ENCODE assay signal across 14 cellular contexts in the genomic region with DNA sequence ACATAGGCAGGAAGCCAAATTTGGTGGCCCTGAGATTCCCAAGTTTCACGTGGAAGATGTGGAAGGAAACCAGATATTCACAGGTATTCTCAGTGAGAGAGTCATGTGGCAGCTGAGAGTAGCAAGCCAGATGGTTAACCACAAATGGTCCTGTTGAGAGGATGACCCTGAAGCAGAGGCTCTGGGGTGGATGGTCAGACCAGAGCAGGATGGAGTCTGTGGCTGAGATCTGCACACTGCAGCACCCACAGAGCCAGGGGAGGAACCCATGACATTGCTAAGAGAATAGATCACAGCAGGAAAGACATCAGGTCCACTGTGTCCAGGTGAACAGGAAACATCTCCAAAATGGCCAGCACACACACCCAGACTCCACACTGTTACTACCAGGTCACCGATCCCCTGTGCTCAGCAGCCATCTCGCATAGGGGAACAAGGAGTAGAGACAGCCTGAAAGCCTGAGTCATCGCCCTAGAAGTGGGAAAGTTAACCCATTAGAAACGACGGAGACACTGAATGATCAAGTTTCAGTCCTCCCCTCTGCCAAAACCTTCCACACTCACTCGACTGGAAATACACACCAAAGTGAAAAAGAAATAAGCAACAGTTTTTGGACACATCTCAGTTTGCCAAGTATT.
DNase-seq lines count a peak whose midpoint lies in the region; TF ChIP-seq lines count a peak whose summit lies in the region.
"Had no signal": no experiment of that assay in that cellular context is flagged by ENCODE, and none has a peak within 500 bp of the region (broad histone marks: within the 10 kb centered on the region; RNA-seq: fewer than 3 reads in every experiment).

No MANE protein-coding gene starts in this region.

- H3K27ac Mint-ChIP-seq in neural progenitor cell = no peak overlapping the region
- H3K27ac Mint-ChIP-seq: activated naive CD8-positive, alpha-beta T cell treated with anti-CD3 and anti-CD28 coated beads, Interleukin-2, amount 50 U/mL, for 24 hours had no signal

- H2AFZ ChIP-seq in neural progenitor cell (replicated peaks) = peak overlapping the region; percentile 26

- no peak overlapping the region for H3K4me3 Mint-ChIP-seq in neural progenitor cell
- H3K4me3 Mint-ChIP-seq: activated naive CD8-positive, alpha-beta T cell treated with anti-CD3 and anti-CD28 coated beads, Interleukin-2, amount 50 U/mL, for 24 hours had no signal

- TF ChIP-seq EP300 in tibial nerve (IDR thresholded peaks at IDR 0.05) = no peak

- TF ChIP-seq CTCF in neural progenitor cell (IDR thresholded peaks at IDR 0.05) = no peak
- TF ChIP-seq CTCF in tibial nerve (IDR thresholded peaks at IDR 0.05) = no peak

- peaks cover under 1% of the 10 kb centered on the region for H3K27me3 Mint-ChIP-seq in neural progenitor cell (ENCODE audit: insufficient read depth, low read depth)

- 56 to 63% methylated on average over 7 of the region's 7 CpGs for WGBS in tibial nerve, 2 donors

- H3K36me3 Mint-ChIP-seq in neural progenitor cell = no peaks in the 10 kb centered on the region

- H3F3A ChIP-seq in neural progenitor cell (ENCODE audit: low read depth) = no peaks in the 10 kb centered on the region

- H3K9me3 ChIP-seq in neural progenitor cell (ENCODE audit: low read depth) = no peaks in the 10 kb centered on the region
- H3K9me3 ChIP-seq in tibial nerve = no peaks in the 10 kb centered on the region
- no peaks in the 10 kb centered on the region for H3K9me3 ChIP-seq in effector memory CD4-positive, alpha-beta T cell (ENCODE audit: control insufficient read depth, low read length)

- no peaks in the 10 kb centered on the region for H3K36me3 ChIP-seq in neural progenitor cell
- H3K36me3 ChIP-seq in tibial nerve = no peaks in the 10 kb centered on the region
- no peaks in the 10 kb centered on the region for H3K36me3 ChIP-seq in effector memory CD4-positive, alpha-beta T cell (ENCODE audit: control insufficient read depth, insufficient read depth, low read length)

- H3K9ac ChIP-seq in neural progenitor cell = no peak overlapping the region

- H3K27ac ChIP-seq in neural progenitor cell = no peak overlapping the region
- H3K27ac ChIP-seq in tibial nerve = no peak overlapping the region
- H3K27ac ChIP-seq in effector memory CD4-positive, alpha-beta T cell (ENCODE audit: insufficient read depth, low read length, poor library complexity, severe bottlenecking) = no peak overlapping the region
- H3K27ac ChIP-seq: RWPE1 had no signal

- no peaks in the 10 kb centered on the region for H4K20me1 ChIP-seq in neural progenitor cell (ENCODE audit: low read depth)

- no peak overlapping the region for H3K4me3 ChIP-seq in neural progenitor cell
- no peak overlapping the region for H3K4me3 ChIP-seq in tibial nerve
- H3K4me3 ChIP-seq in effector memory CD4-positive, alpha-beta T cell (ENCODE audit: insufficient read depth, low read depth, low read length, poor library complexity, severe bottlenecking) = no peak overlapping the region

- no peaks in the 10 kb centered on the region for H3K9me3 Mint-ChIP-seq in neural progenitor cell
- H3K9me3 Mint-ChIP-seq: activated naive CD8-positive, alpha-beta T cell treated with anti-CD3 and anti-CD28 coated beads, Interleukin-2, amount 50 U/mL, for 24 hours had no signal

- peak; percentile 19 for DNase-seq in NCI-H2171 treated with DMSO at 0.1 percent for 48 hours (lab: John Stamatoyannopoulos, UW)
- no peak for DNase-seq in NCI-H2171 (lab: John Stamatoyannopoulos, UW)
- DNase-seq in H4 (ENCODE audit: low spot score) = peak; percentile 11
- DNase-seq in M059J (ENCODE audit: low read depth) = peak; percentile 3
- DNase-seq in neural progenitor cell (ENCODE audit: low spot score) = no peak
- DNase-seq in NCI-H128 (lab: John Stamatoyannopoulos, UW; ENCODE audit: unreplicated experiment) = no peak
- no peak for DNase-seq in tibial nerve (ENCODE audit: low spot score in 2 of 2)
- DNase-seq in effector memory CD4-positive, alpha-beta T cell = no peak
- DNase-seq: activated CD4-positive, alpha-beta T cell treated with anti-CD3 and anti-CD28 coated beads for 48 hours; activated naive CD8-positive, alpha-beta T cell treated with anti-CD3 and anti-CD28 coated beads, Interleukin-2, amount 50 U/mL, for 24 hours; effector CD4-positive, alpha-beta T cell; hippocampal formation; NCI-H1048 had no signal

- no peaks in the 10 kb centered on the region for H3K27me3 ChIP-seq in neural progenitor cell
- H3K27me3 ChIP-seq in tibial nerve = no peaks in the 10 kb centered on the region
- no peaks in the 10 kb centered on the region for H3K27me3 ChIP-seq in effector memory CD4-positive, alpha-beta T cell (replicated peaks; ENCODE audit: control insufficient read depth, insufficient read depth, low read length, poor library complexity, severe bottlenecking)

- TF ChIP-seq POLR2A in tibial nerve (IDR thresholded peaks at IDR 0.05) = no peak

- no peaks in the 10 kb centered on the region for H3K79me2 ChIP-seq in neural progenitor cell (ENCODE audit: low read depth)

- H3K4me1 ChIP-seq in neural progenitor cell (no peaks in the 10 kb centered on the region), tibial nerve (no peaks in the 10 kb centered on the region)
- H3K4me1 ChIP-seq in effector memory CD4-positive, alpha-beta T cell (ENCODE audit: control insufficient read depth, insufficient read depth, low read length, poor library complexity, severe bottlenecking) = no peaks in the 10 kb centered on the region

- H3K4me2 ChIP-seq in neural progenitor cell = no peak overlapping the region

- no peaks in the 10 kb centered on the region for H3K4me1 Mint-ChIP-seq in neural progenitor cell
- H3K4me1 Mint-ChIP-seq: activated naive CD8-positive, alpha-beta T cell treated with anti-CD3 and anti-CD28 coated beads, Interleukin-2, amount 50 U/mL, for 24 hours had no signal

Comparison
In these comparisons a context has a peak if more than half of its experiments do, and no peak if none do; other contexts are left out.
1. DNase-seq: peak in NCI-H2171 treated with DMSO at 0.1 percent for 48 hours (single experiment), H4 (single experiment) and M059J (single experiment); none in NCI-H2171 (single experiment), neural progenitor cell (single experiment), NCI-H128 (single experiment), tibial nerve (0 of 2) and effector memory CD4-positive, alpha-beta T cell (0 of 3).